In the genomic region with DNA sequence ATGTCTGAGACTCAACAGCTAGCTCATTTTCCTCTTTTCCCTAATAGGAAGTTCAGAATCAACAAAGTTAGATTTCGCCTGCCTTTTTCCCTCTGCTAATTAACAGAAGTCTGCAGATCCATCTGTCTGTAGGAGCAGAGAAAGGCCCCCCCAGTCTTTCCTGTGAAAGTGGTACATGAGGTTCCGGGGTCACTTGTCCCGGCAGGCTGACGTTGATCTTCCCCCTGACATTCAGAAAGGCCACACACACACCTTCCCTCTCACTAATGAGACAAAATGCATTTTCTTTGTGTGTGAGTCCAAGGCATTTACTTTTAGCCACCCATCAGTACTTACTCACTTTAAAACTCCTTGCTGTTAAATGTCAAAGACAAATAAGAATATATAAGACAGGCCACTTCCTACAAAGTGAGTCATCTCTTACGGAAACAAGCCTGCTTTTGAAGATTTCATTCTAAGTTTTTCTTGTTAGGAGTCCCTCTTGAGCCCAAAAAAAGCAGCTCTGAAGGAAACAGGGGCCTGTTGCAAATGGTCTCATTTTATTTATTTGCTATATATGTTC, we compare ENCODE assay signal across 10 cellular contexts.
DNase-seq lines count a peak whose midpoint lies in the region; ATAC-seq and TF ChIP-seq lines count a peak whose summit lies in the region.
"Had no signal": no experiment of that assay in that cellular context is flagged by ENCODE, and none has a peak within 500 bp of the region (broad histone marks: within the 10 kb centered on the region; RNA-seq: fewer than 3 reads in every experiment).

No MANE protein-coding gene starts in this region.

- peak overlapping the region; percentile 42 for H3K27ac ChIP-seq in fibroblast of lung (ENCODE audit: insufficient read depth, low read length)
- H3K27ac ChIP-seq: C4-2B, PC-9 had no signal

- no peak overlapping the region for H3K4me3 Mint-ChIP-seq in activated CD8-positive, alpha-beta memory T cell treated with anti-CD3 and anti-CD28 coated beads, Interleukin-2, amount 10 ng/mL, durations not matched to agents 7 days and 5 days
- no peak overlapping the region for H3K4me3 Mint-ChIP-seq in activated CD4-positive, alpha-beta memory T cell treated with anti-CD3 and anti-CD28 coated beads for 36 hours
- H3K4me3 Mint-ChIP-seq in stimulated activated naive B cell treated with anti-CD40 and anti-IgM and Interleukin-4, amounts not matched to agents 10 μg/mL and 1 μg/mL and 100 μg/mL, for 72 hours, result peak overlapping the region in 1 of 2 donors; percentile 5

- POLR2A ChIA-PET in activated CD4-positive, alpha-beta memory T cell treated with anti-CD3 and anti-CD28 coated beads for 36 hours (lab: Charles Lee), result no interaction called here

- peaks cover 2% of the 10 kb centered on the region for H3K27me3 Mint-ChIP-seq in activated CD8-positive, alpha-beta memory T cell treated with anti-CD3 and anti-CD28 coated beads, Interleukin-2, amount 10 ng/mL, durations not matched to agents 7 days and 5 days
- H3K27me3 Mint-ChIP-seq in activated CD4-positive, alpha-beta memory T cell treated with anti-CD3 and anti-CD28 coated beads for 36 hours, result no peaks in the 10 kb centered on the region
- H3K27me3 Mint-ChIP-seq in stimulated activated naive B cell treated with anti-CD40 and anti-IgM and Interleukin-4, amounts not matched to agents 10 μg/mL and 1 μg/mL and 100 μg/mL, for 72 hours, result no peaks in the 10 kb centered on the region

- no peaks in the 10 kb centered on the region for H3K9me3 ChIP-seq in fibroblast of lung (ENCODE audit: control insufficient read depth, insufficient read depth, low read depth, low read length)

- H3K9me3 Mint-ChIP-seq in activated CD8-positive, alpha-beta memory T cell treated with anti-CD3 and anti-CD28 coated beads, Interleukin-2, amount 10 ng/mL, durations not matched to agents 7 days and 5 days (ENCODE audit: low read depth), result no peaks in the 10 kb centered on the region
- no peaks in the 10 kb centered on the region for H3K9me3 Mint-ChIP-seq in activated CD4-positive, alpha-beta memory T cell treated with anti-CD3 and anti-CD28 coated beads for 36 hours
- H3K9me3 Mint-ChIP-seq in stimulated activated naive B cell treated with anti-CD40 and anti-IgM and Interleukin-4, amounts not matched to agents 10 μg/mL and 1 μg/mL and 100 μg/mL, for 72 hours, result no peaks in the 10 kb centered on the region

- H3K4me2 ChIP-seq in fibroblast of lung (ENCODE audit: extremely low read depth, insufficient read depth, low read length), result peak overlapping the region; percentile 45
- H3K4me2 ChIP-seq: PC-9 had no signal

- intact Hi-C loops in activated CD4-positive, alpha-beta memory T cell treated with anti-CD3 and anti-CD28 coated beads for 36 hours (cut with micrococcal nuclease), result loop anchor here (5.0 kb wide), 1 partner anchor 280 kb away; a partner anchor contains a TSS

- H4K20me1 ChIP-seq in fibroblast of lung (ENCODE audit: control insufficient read depth, extremely low read depth, insufficient read depth, low read length), result no peaks in the 10 kb centered on the region

- TF ChIP-seq CTCF in fibroblast of lung (conservative IDR thresholded peaks at IDR 0.05 in 1 of 2, IDR thresholded peaks at IDR 0.05 in 1 of 2; ENCODE audit: low read depth in 1 of 2, low read length in 2 of 2), result no peak

- H3K9ac ChIP-seq in fibroblast of lung (ENCODE audit: insufficient read depth, low read length), result no peak overlapping the region

- peaks cover 2% of the 10 kb centered on the region for H3K36me3 ChIP-seq in fibroblast of lung (ENCODE audit: control insufficient read depth, insufficient read depth, low read length)

- no peaks in the 10 kb centered on the region for H3K36me3 Mint-ChIP-seq in activated CD8-positive, alpha-beta memory T cell treated with anti-CD3 and anti-CD28 coated beads, Interleukin-2, amount 10 ng/mL, durations not matched to agents 7 days and 5 days
- no peaks in the 10 kb centered on the region for H3K36me3 Mint-ChIP-seq in activated CD4-positive, alpha-beta memory T cell treated with anti-CD3 and anti-CD28 coated beads for 36 hours
- no peaks in the 10 kb centered on the region for H3K36me3 Mint-ChIP-seq in stimulated activated naive B cell treated with anti-CD40 and anti-IgM and Interleukin-4, amounts not matched to agents 10 μg/mL and 1 μg/mL and 100 μg/mL, for 72 hours

- H2AFZ ChIP-seq in fibroblast of lung (ENCODE audit: low read length), result peak overlapping the region; percentile 39
- H2AFZ ChIP-seq: PC-9 had no signal

- DNase-seq in activated CD8-positive, alpha-beta memory T cell treated with anti-CD3 and anti-CD28 coated beads, Interleukin-2, amount 10 ng/mL, durations not matched to agents 7 days and 5 days, result no peak
- no peak for DNase-seq in activated CD8-positive, alpha-beta memory T cell treated with anti-CD3 and anti-CD28 coated beads for 24 hours
- peak; percentile 31 for DNase-seq in activated CD4-positive, alpha-beta memory T cell treated with anti-CD3 and anti-CD28 coated beads for 36 hours
- DNase-seq in fibroblast of lung (ENCODE audit: low read depth in 2 of 2) (peak; percentile 77 to 79), NCI-H748 treated with DMSO at 0.1 percent for 48 hours (lab: John Stamatoyannopoulos, UW) (no peak), NCI-H226 (no peak)
- DNase-seq in stimulated activated naive B cell treated with anti-CD40 and anti-IgM and Interleukin-4, amounts not matched to agents 10 μg/mL and 1 μg/mL and 100 μg/mL, for 72 hours, result no peak

- peaks cover 28% of the 10 kb centered on the region for H3K4me1 Mint-ChIP-seq in activated CD8-positive, alpha-beta memory T cell treated with anti-CD3 and anti-CD28 coated beads, Interleukin-2, amount 10 ng/mL, durations not matched to agents 7 days and 5 days
- peaks cover 35% of the 10 kb centered on the region for H3K4me1 Mint-ChIP-seq in activated CD4-positive, alpha-beta memory T cell treated with anti-CD3 and anti-CD28 coated beads for 36 hours (ENCODE audit: low read depth)
- peaks cover 6 to 12% of the 10 kb centered on the region in 2 donors for H3K4me1 Mint-ChIP-seq in stimulated activated naive B cell treated with anti-CD40 and anti-IgM and Interleukin-4, amounts not matched to agents 10 μg/mL and 1 μg/mL and 100 μg/mL, for 72 hours

- H3K4me3 ChIP-seq in fibroblast of lung (replicated peaks in 1 of 4; ENCODE audit: control extremely low read depth in 1 of 4, insufficient read depth in 1 of 4, low read depth in 3 of 4, low read length in 4 of 4), result no peak overlapping the region
- H3K4me3 ChIP-seq: PC-9 had no signal

- peak; percentile 75 for ATAC-seq in activated CD8-positive, alpha-beta memory T cell treated with anti-CD3 and anti-CD28 coated beads, Interleukin-2, amount 10 ng/mL, durations not matched to agents 7 days and 5 days
- ATAC-seq in stimulated activated naive B cell treated with anti-CD40 and anti-IgM and Interleukin-4, amounts not matched to agents 10 μg/mL and 1 μg/mL and 100 μg/mL, for 72 hours (replicated peaks), result peak; percentile 64 to 69
- ATAC-seq in HG02938 (IDR thresholded peaks at IDR 0.05; ENCODE audit: unreplicated experiment), result no peak

- H3K4me1 ChIP-seq in fibroblast of lung (ENCODE audit: control insufficient read depth, extremely low read depth, insufficient read depth, low read length), result peaks cover 20% of the 10 kb centered on the region

- no peaks in the 10 kb centered on the region for H3K27me3 ChIP-seq in fibroblast of lung (ENCODE audit: control insufficient read depth, insufficient read depth, low read length)

- peak overlapping the region; percentile 79 for H3K27ac Mint-ChIP-seq in activated CD8-positive, alpha-beta memory T cell treated with anti-CD3 and anti-CD28 coated beads, Interleukin-2, amount 10 ng/mL, durations not matched to agents 7 days and 5 days
- H3K27ac Mint-ChIP-seq in activated CD4-positive, alpha-beta memory T cell treated with anti-CD3 and anti-CD28 coated beads for 36 hours, result peak overlapping the region; percentile 85
- H3K27ac Mint-ChIP-seq in stimulated activated naive B cell treated with anti-CD40 and anti-IgM and Interleukin-4, amounts not matched to agents 10 μg/mL and 1 μg/mL and 100 μg/mL, for 72 hours, result peak overlapping the region; percentile 65

- CTCF ChIA-PET in activated CD8-positive, alpha-beta memory T cell treated with anti-CD3 and anti-CD28 coated beads, Interleukin-2, amount 10 ng/mL, durations not matched to agents 7 days and 5 days (lab: Charles Lee), result no interaction called here
- CTCF ChIA-PET in activated CD4-positive, alpha-beta memory T cell treated with anti-CD3 and anti-CD28 coated beads for 36 hours (lab: Charles Lee), result no interaction called here

- H3K79me2 ChIP-seq in fibroblast of lung (ENCODE audit: control insufficient read depth, insufficient read depth, low read length), result no peaks in the 10 kb centered on the region

Comparison
In these comparisons a context has a peak if more than half of its experiments do, and no peak if none do; other contexts are left out.
1. DNase-seq: peak in activated CD4-positive, alpha-beta memory T cell treated with anti-CD3 and anti-CD28 coated beads for 36 hours (single experiment) and fibroblast of lung (2 of 2); none in activated CD8-positive, alpha-beta memory T cell treated with anti-CD3 and anti-CD28 coated beads, Interleukin-2, amount 10 ng/mL, durations not matched to agents 7 days and 5 days (single experiment), activated CD8-positive, alpha-beta memory T cell treated with anti-CD3 and anti-CD28 coated beads for 24 hours (single experiment), stimulated activated naive B cell treated with anti-CD40 and anti-IgM and Interleukin-4, amounts not matched to agents 10 μg/mL and 1 μg/mL and 100 μg/mL, for 72 hours (single experiment), NCI-H748 treated with DMSO at 0.1 percent for 48 hours (single experiment) and NCI-H226 (single experiment).
2. Peak in every context shown above with its lines, with median percentiles within 50 percentile points of each other: H3K27ac Mint-ChIP-seq.